Comparison of ENCODE assay signal across 9 cellular contexts in genomic region chr2:29293830-29294438, GRCh38.
DNase-seq lines count a peak whose midpoint lies in the region; ATAC-seq and TF ChIP-seq lines count a peak whose summit lies in the region.
"Had no signal": no experiment of that assay in that cellular context is flagged by ENCODE, and none has a peak within 500 bp of the region (broad histone marks: within the 10 kb centered on the region; RNA-seq: fewer than 3 reads in every experiment).

No MANE protein-coding gene starts in this region.

- no peak overlapping the region for H3K27ac Mint-ChIP-seq in natural killer cell treated with Interleukin-12 subunit alpha and Interleukin-12 subunit beta and Interleukin-15 and Interleukin-18, amount 100 ng/mL, for 72 hours
- H3K27ac Mint-ChIP-seq: memory B cell had no signal

- H3K36me3 ChIP-seq in GM23248 (ENCODE audit: low read depth) (no peaks in the 10 kb centered on the region), neural cell (ENCODE audit: insufficient read depth, low read length) (no peaks in the 10 kb centered on the region)

- WGBS in GM23248 (ENCODE audit: low coverage in 1 of 2, low lambda C conversion rate in 2 of 2, missing lambda C conversion rate in 2 of 2), 2 experiments: 4 to 5% methylated on average over 5 of the region's 5 CpGs

- no peak for TF ChIP-seq CTCF in neural cell (IDR thresholded peaks at IDR 0.05; ENCODE audit: poor library complexity, severe bottlenecking)

- no peaks in the 10 kb centered on the region for H3K4me1 Mint-ChIP-seq in natural killer cell treated with Interleukin-12 subunit alpha and Interleukin-12 subunit beta and Interleukin-15 and Interleukin-18, amount 100 ng/mL, for 72 hours (ENCODE audit: low read depth in 2 of 2)
- H3K4me1 Mint-ChIP-seq: memory B cell had no signal

- no peak overlapping the region for H3K4me3 Mint-ChIP-seq in natural killer cell treated with Interleukin-12 subunit alpha and Interleukin-12 subunit beta and Interleukin-15 and Interleukin-18, amount 100 ng/mL, for 72 hours
- H3K4me3 Mint-ChIP-seq: memory B cell had no signal

- no peaks in the 10 kb centered on the region for H3K36me3 Mint-ChIP-seq in natural killer cell treated with Interleukin-12 subunit alpha and Interleukin-12 subunit beta and Interleukin-15 and Interleukin-18, amount 100 ng/mL, for 72 hours
- H3K36me3 Mint-ChIP-seq: memory B cell had no signal

- TF ChIP-seq RAD21 in neural cell (conservative IDR thresholded peaks at IDR 0.05): no peak

- no peaks in the 10 kb centered on the region for H4K20me1 ChIP-seq in GM23248 (ENCODE audit: insufficient read depth)
- H4K20me1 ChIP-seq in neural cell (ENCODE audit: insufficient read depth): no peaks in the 10 kb centered on the region

- H3F3A ChIP-seq in GM23248 (ENCODE audit: insufficient read depth) (no peaks in the 10 kb centered on the region), neural cell (ENCODE audit: insufficient read depth, low read length, poor library complexity, severe bottlenecking) (no peaks in the 10 kb centered on the region)

- peaks cover 41 to 53% of the 10 kb centered on the region in 2 donors for H3K27me3 Mint-ChIP-seq in natural killer cell treated with Interleukin-12 subunit alpha and Interleukin-12 subunit beta and Interleukin-15 and Interleukin-18, amount 100 ng/mL, for 72 hours

- H3K9me3 Mint-ChIP-seq in natural killer cell treated with Interleukin-12 subunit alpha and Interleukin-12 subunit beta and Interleukin-15 and Interleukin-18, amount 100 ng/mL, for 72 hours: no peaks in the 10 kb centered on the region

- H2AFZ ChIP-seq in GM23248: no peak overlapping the region
- no peak overlapping the region for H2AFZ ChIP-seq in neural cell (ENCODE audit: low read depth, low read length)

- ATAC-seq in natural killer cell treated with Interleukin-12 subunit alpha and Interleukin-12 subunit beta and Interleukin-15 and Interleukin-18, amount 100 ng/mL, for 72 hours: no peak

- no peak overlapping the region for H3K4me3 ChIP-seq in GM23248
- no peak overlapping the region for H3K4me3 ChIP-seq in neural cell (ENCODE audit: low read length)

- peak; percentile 46 for DNase-seq in GM23248
- DNase-seq in NCI-H460 (ENCODE audit: extremely low read depth, low read depth): peak; percentile 23
- DNase-seq in dermis blood vessel endothelial cell: peak; percentile 59
- no peak for DNase-seq in SKM-1 (lab: John Stamatoyannopoulos, UW; ENCODE audit: unreplicated experiment)
- no peak for DNase-seq in hepatic stellate cell (ENCODE audit: low spot score)
- no peak for DNase-seq in NCI-H526 (lab: John Stamatoyannopoulos, UW)
- DNase-seq in natural killer cell treated with Interleukin-12 subunit alpha and Interleukin-12 subunit beta and Interleukin-15 and Interleukin-18, amount 100 ng/mL, for 72 hours (ENCODE audit: low spot score): no peak

- H3K9ac ChIP-seq in GM23248: no peak overlapping the region
- no peak overlapping the region for H3K9ac ChIP-seq in neural cell (ENCODE audit: low read length)

- H3K4me2 ChIP-seq in GM23248 (ENCODE audit: unreplicated experiment) (no peak overlapping the region), neural cell (ENCODE audit: low read length) (no peak overlapping the region)

- H3K79me2 ChIP-seq in GM23248 (ENCODE audit: insufficient read depth) (no peaks in the 10 kb centered on the region), neural cell (replicated peaks; ENCODE audit: insufficient read depth, low read length) (no peaks in the 10 kb centered on the region)

- 0 out of 2 replicates have a peak, but pooled peaks cover 21% of the 10 kb centered on the region for H3K27me3 ChIP-seq in GM23248 (replicated peaks; ENCODE audit: insufficient read depth)
- no peaks in the 10 kb centered on the region for H3K27me3 ChIP-seq in neural cell (ENCODE audit: insufficient read depth, low read depth, low read length)

- no peaks in the 10 kb centered on the region for H3K4me1 ChIP-seq in GM23248 (ENCODE audit: insufficient read depth)

- no peak for TF ChIP-seq EP300 in neural cell (conservative IDR thresholded peaks at IDR 0.05; ENCODE audit: poor library complexity, severe bottlenecking)

- H3K9me2 ChIP-seq in GM23248 (ENCODE audit: insufficient read depth) (no peaks in the 10 kb centered on the region), neural cell (ENCODE audit: insufficient read depth, low read length) (no peaks in the 10 kb centered on the region)

- no peaks in the 10 kb centered on the region for H3K9me3 ChIP-seq in GM23248 (ENCODE audit: low read depth)
- no peaks in the 10 kb centered on the region for H3K9me3 ChIP-seq in neural cell (ENCODE audit: low read length)

- H3K27ac ChIP-seq in GM23248 (no peak overlapping the region), neural cell (ENCODE audit: low read length) (no peak overlapping the region)

- in situ Hi-C loops in GM23248 (cut with MboI): no loop called here

TF ChIP-seq in neural cell, 6 proteins besides CTCF, POLR2A, EP300 and RAD21:
- no peak for TF ChIP-seq MXI1 (conservative IDR thresholded peaks at IDR 0.05; ENCODE audit: poor library complexity, severe bottlenecking)
- peak; percentile 56 for TF ChIP-seq REST (IDR thresholded peaks at IDR 0.05; ENCODE audit: borderline replicate concordance)
- no peak for TF ChIP-seq EZH2 (IDR thresholded peaks at IDR 0.05; ENCODE audit: borderline replicate concordance, insufficient read depth, low read length, poor library complexity, severe bottlenecking)
- TF ChIP-seq POLR2AphosphoS5 (IDR thresholded peaks at IDR 0.05): no peak
- TF ChIP-seq TAF1 (IDR thresholded peaks at IDR 0.05; ENCODE audit: low read depth): no peak
- no peak for TF ChIP-seq SMC3 (conservative IDR thresholded peaks at IDR 0.05; ENCODE audit: poor library complexity)

Comparison
In these comparisons a context has a peak if more than half of its experiments do, and no peak if none do; other contexts are left out.
1. DNase-seq: peak in GM23248 (single experiment), NCI-H460 (single experiment) and dermis blood vessel endothelial cell (single experiment); none in SKM-1 (single experiment), hepatic stellate cell (single experiment), NCI-H526 (0 of 2) and natural killer cell treated with Interleukin-12 subunit alpha and Interleukin-12 subunit beta and Interleukin-15 and Interleukin-18, amount 100 ng/mL, for 72 hours (single experiment).